Comparison of ENCODE assay signal across 1 cellular context in the genomic region with DNA sequence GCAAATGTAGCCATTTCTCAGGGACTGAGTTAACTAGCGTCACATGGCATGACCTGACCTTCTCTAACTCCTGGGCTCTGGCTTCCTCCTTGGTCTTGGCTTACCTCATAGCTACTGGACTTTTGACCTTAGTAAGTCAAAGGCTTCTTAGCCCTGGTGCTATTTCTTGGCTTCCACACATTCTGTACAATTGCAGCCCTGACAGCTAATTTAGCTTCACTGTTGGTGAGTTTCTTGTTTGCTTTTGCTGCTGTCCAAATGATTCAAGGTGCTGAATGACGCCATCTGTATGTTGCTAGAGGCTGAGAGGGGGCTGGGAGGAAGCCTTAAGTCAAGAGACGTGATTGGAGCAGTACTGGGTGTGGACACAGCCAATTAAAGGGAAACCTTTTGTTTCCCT.
TF ChIP-seq lines count a peak whose summit lies in the region.

No MANE protein-coding gene starts in this region.

TF ChIP-seq in HEK293, 187 proteins besides CTCF, POLR2A, EP300 and RAD21 (continued from another document):
- TF ChIP-seq ZNF239 (tag by site-specific recombination; IDR thresholded peaks at IDR 0.05) (peak; percentile 35; the same call in 1 of the 2 replicates), ZNF221 (tag by site-specific recombination; IDR thresholded peaks at IDR 0.05; ENCODE audit: borderline replicate concordance) (no peak), ZNF629 (tag by site-specific recombination; IDR thresholded peaks at IDR 0.05) (peak; percentile 56; the same call in 1 of the 2 replicates), GFI1B (tag by site-specific recombination; IDR thresholded peaks at IDR 0.05) (0 out of 2 replicates have a peak, but pooled peaks have one; percentile 22), INSM2 (tag by site-specific recombination; IDR thresholded peaks at IDR 0.05) (no peak), ZNF677 (tag by site-specific recombination; IDR thresholded peaks at IDR 0.05) (no peak), MYNN (tag by site-specific recombination; IDR thresholded peaks at IDR 0.05; ENCODE audit: borderline replicate concordance) (no peak)
- TF ChIP-seq, protein P1, sequence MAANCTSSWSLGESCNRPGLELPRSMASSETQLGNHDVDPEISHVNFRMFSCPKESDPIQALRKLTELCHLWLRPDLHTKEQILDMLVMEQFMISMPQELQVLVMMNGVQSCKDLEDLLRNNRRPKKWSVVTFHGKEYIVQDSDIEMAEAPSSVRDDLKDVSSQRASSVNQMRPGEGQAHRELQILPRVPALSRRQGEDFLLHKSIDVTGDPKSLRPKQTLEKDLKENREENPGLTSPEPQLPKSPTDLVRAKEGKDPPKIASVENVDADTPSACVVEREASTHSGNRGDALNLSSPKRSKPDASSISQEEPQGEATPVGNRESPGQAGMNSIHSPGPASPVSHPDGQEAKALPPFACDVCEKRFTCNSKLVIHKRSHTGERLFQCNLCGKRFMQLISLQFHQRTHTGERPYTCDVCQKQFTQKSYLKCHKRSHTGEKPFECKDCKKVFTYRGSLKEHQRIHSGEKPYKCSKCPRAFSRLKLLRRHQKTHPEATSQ (tag by site-specific recombination; IDR thresholded peaks at IDR 0.05): no peak
